ENCODE assay signal across 1 cellular context in the genomic region with DNA sequence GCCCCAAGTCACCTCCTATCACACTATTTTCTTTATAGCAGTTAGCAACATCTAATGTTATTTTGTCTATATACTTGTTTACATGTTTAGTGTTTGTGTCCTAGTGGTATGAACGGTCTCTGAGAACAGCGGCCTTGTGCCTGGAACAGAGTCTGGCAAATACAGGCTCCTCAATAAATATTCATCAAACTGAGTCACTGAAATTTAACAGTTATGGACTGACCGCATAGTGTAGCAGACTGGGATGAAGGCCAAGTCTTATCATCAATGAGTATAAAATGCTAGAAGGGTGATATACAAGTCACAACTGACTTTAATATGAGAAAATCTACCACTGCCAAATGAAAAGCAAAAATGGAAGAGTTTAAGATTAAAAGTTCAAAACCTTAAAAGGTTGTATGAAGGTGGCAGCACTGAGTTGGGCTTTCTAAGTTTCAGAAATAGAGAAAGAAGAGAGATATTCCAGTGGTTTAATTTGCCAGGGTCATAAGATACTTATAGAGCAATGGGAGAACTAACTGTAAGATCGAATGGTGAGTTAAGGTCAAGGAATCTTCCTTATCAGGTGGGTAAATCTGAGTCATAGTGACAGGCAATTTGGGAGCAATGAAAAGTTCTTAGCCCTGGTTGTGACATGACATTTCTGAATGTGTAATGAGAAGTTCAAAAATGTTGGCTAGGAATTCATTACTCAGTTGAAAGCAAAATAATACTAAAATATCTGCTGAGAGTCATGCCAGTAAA.
TF ChIP-seq lines count a peak whose summit lies in the region.

No MANE protein-coding gene starts in this region.

TF ChIP-seq in SK-N-SH, 30 proteins besides CTCF, POLR2A, EP300 and RAD21 (continued from another document):
- TF ChIP-seq, protein P1, sequence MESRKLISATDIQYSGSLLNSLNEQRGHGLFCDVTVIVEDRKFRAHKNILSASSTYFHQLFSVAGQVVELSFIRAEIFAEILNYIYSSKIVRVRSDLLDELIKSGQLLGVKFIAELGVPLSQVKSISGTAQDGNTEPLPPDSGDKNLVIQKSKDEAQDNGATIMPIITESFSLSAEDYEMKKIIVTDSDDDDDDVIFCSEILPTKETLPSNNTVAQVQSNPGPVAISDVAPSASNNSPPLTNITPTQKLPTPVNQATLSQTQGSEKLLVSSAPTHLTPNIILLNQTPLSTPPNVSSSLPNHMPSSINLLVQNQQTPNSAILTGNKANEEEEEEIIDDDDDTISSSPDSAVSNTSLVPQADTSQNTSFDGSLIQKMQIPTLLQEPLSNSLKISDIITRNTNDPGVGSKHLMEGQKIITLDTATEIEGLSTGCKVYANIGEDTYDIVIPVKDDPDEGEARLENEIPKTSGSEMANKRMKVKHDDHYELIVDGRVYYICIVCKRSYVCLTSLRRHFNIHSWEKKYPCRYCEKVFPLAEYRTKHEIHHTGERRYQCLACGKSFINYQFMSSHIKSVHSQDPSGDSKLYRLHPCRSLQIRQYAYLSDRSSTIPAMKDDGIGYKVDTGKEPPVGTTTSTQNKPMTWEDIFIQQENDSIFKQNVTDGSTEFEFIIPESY (IDR thresholded peaks at IDR 0.05; ENCODE audit: borderline replicate concordance, low read depth) = 0 out of 2 replicates have a peak, but pooled peaks have one; percentile 6
- TF ChIP-seq FOSL2 (IDR thresholded peaks at IDR 0.05; ENCODE audit: borderline replicate concordance, low read depth) (peak; percentile 68; the same call in 1 of the 2 replicates), NFIC (IDR thresholded peaks at IDR 0.05; ENCODE audit: borderline replicate concordance) (peak; percentile 62), GABPA (IDR thresholded peaks at IDR 0.05; ENCODE audit: low read depth) (no peak), FOXJ3 (CRISPR knock-in tag; IDR thresholded peaks at IDR 0.05) (no peak), MEF2A (IDR thresholded peaks at IDR 0.05; ENCODE audit: borderline replicate concordance, low read depth) (0 out of 2 replicates have a peak, but pooled peaks have one; percentile 36), RXRA (IDR thresholded peaks at IDR 0.05; ENCODE audit: borderline replicate concordance, low read depth) (peak; percentile 84; the same call in 1 of the 2 replicates)
